ENCODE assay signal across 8 cellular contexts in genomic region chr6:14276667-14277404, GRCh38.
DNase-seq lines count a peak whose midpoint lies in the region; ATAC-seq and TF ChIP-seq lines count a peak whose summit lies in the region.

No MANE protein-coding gene starts in this region.

- H3K36me3 Mint-ChIP-seq in IgD-negative memory B cell: peaks cover 11% of the 10 kb centered on the region
- no peaks in the 10 kb centered on the region for H3K36me3 Mint-ChIP-seq in brain
- H3K36me3 Mint-ChIP-seq in stimulated activated naive B cell treated with anti-CD40 and anti-IgM and Interleukin-4, amounts not matched to agents 10 μg/mL and 1 μg/mL and 100 μg/mL, for 72 hours: peaks cover 40 to 66% of the 10 kb centered on the region in 2 donors

- H3K27ac Mint-ChIP-seq in IgD-negative memory B cell (peak overlapping the region; percentile 44 to 96 (median 96)), brain (peak overlapping the region in 3 of 5 experiments; percentile 34 to 92 (median 76))
- H3K27ac Mint-ChIP-seq in stimulated activated naive B cell treated with anti-CD40 and anti-IgM and Interleukin-4, amounts not matched to agents 10 μg/mL and 1 μg/mL and 100 μg/mL, for 72 hours: peak overlapping the region; percentile 94

- peaks cover 2 to 9% (median 2%) of the 10 kb centered on the region in 3 donors for H3K9me3 Mint-ChIP-seq in IgD-negative memory B cell
- H3K9me3 Mint-ChIP-seq in brain: peaks cover 4 to 23% (median 20%) of the 10 kb centered on the region in 5 experiments
- H3K9me3 Mint-ChIP-seq in stimulated activated naive B cell treated with anti-CD40 and anti-IgM and Interleukin-4, amounts not matched to agents 10 μg/mL and 1 μg/mL and 100 μg/mL, for 72 hours: peaks cover 5 to 13% of the 10 kb centered on the region in 2 donors

- H3K4me1 Mint-ChIP-seq in IgD-negative memory B cell (peaks cover 32 to 51% (median 42%) of the 10 kb centered on the region in 3 donors), brain (peaks cover 61% of the 10 kb centered on the region)
- H3K4me1 Mint-ChIP-seq in stimulated activated naive B cell treated with anti-CD40 and anti-IgM and Interleukin-4, amounts not matched to agents 10 μg/mL and 1 μg/mL and 100 μg/mL, for 72 hours: peaks cover 50 to 79% of the 10 kb centered on the region in 2 donors

- TF ChIP-seq CTCF in GM13977 (IDR thresholded peaks at IDR 0.05; ENCODE audit: extremely low read depth, insufficient read depth, missing control alignments) (no peak), brain (conservative IDR thresholded peaks at IDR 0.05) (no peak)

- peak; percentile 93 for ATAC-seq in GM21447 (IDR thresholded peaks at IDR 0.05; ENCODE audit: unreplicated experiment)
- ATAC-seq in stimulated activated naive B cell treated with anti-CD40 and anti-IgM and Interleukin-4, amounts not matched to agents 10 μg/mL and 1 μg/mL and 100 μg/mL, for 72 hours (replicated peaks): peak; percentile 98

- DNase-seq in GM13977 (ENCODE audit: low spot score) (peak; percentile 72), occipital lobe (lab: John Stamatoyannopoulos, UW) (no peak), NCI-H2107 (lab: John Stamatoyannopoulos, UW) (no peak), DMS153 treated with DMSO at 0.1 percent for 48 hours (lab: John Stamatoyannopoulos, UW; ENCODE audit: unreplicated experiment) (no peak)
- peak; percentile 46 for DNase-seq in stimulated activated naive B cell treated with anti-CD40 and anti-IgM and Interleukin-4, amounts not matched to agents 10 μg/mL and 1 μg/mL and 100 μg/mL, for 72 hours

- H3K4me3 Mint-ChIP-seq in IgD-negative memory B cell (peak overlapping the region; percentile 15 to 92 (median 78)), brain (no peak overlapping the region)
- H3K4me3 Mint-ChIP-seq in stimulated activated naive B cell treated with anti-CD40 and anti-IgM and Interleukin-4, amounts not matched to agents 10 μg/mL and 1 μg/mL and 100 μg/mL, for 72 hours: peak overlapping the region; percentile 71

- H3K27me3 Mint-ChIP-seq in IgD-negative memory B cell (no peaks in the 10 kb centered on the region), brain (peaks cover 48% of the 10 kb centered on the region)
- no peaks in the 10 kb centered on the region for H3K27me3 Mint-ChIP-seq in stimulated activated naive B cell treated with anti-CD40 and anti-IgM and Interleukin-4, amounts not matched to agents 10 μg/mL and 1 μg/mL and 100 μg/mL, for 72 hours

- in situ Hi-C loops in GM13977 (cut with MboI; ENCODE audit: low pct_unique_long_range_greater_than_20kb, low sequenced_read_pairs, unreplicated experiment): no loop called here

Comparison
In these comparisons a context has a peak if more than half of its experiments do, and no peak if none do; other contexts are left out.
1. DNase-seq: peak in GM13977 (single experiment) and stimulated activated naive B cell treated with anti-CD40 and anti-IgM and Interleukin-4, amounts not matched to agents 10 μg/mL and 1 μg/mL and 100 μg/mL, for 72 hours (single experiment); none in occipital lobe (single experiment), NCI-H2107 (single experiment) and DMS153 treated with DMSO at 0.1 percent for 48 hours (single experiment).
2. H3K4me3 Mint-ChIP-seq: peak in IgD-negative memory B cell (4 of 4) and stimulated activated naive B cell treated with anti-CD40 and anti-IgM and Interleukin-4, amounts not matched to agents 10 μg/mL and 1 μg/mL and 100 μg/mL, for 72 hours (2 of 2); none in brain (0 of 5).
3. Peak in every context shown above with its lines, with median percentiles within 50 percentile points of each other: H3K27ac Mint-ChIP-seq.